24 cellular contexts compared by ENCODE assay signal in the genomic region with DNA sequence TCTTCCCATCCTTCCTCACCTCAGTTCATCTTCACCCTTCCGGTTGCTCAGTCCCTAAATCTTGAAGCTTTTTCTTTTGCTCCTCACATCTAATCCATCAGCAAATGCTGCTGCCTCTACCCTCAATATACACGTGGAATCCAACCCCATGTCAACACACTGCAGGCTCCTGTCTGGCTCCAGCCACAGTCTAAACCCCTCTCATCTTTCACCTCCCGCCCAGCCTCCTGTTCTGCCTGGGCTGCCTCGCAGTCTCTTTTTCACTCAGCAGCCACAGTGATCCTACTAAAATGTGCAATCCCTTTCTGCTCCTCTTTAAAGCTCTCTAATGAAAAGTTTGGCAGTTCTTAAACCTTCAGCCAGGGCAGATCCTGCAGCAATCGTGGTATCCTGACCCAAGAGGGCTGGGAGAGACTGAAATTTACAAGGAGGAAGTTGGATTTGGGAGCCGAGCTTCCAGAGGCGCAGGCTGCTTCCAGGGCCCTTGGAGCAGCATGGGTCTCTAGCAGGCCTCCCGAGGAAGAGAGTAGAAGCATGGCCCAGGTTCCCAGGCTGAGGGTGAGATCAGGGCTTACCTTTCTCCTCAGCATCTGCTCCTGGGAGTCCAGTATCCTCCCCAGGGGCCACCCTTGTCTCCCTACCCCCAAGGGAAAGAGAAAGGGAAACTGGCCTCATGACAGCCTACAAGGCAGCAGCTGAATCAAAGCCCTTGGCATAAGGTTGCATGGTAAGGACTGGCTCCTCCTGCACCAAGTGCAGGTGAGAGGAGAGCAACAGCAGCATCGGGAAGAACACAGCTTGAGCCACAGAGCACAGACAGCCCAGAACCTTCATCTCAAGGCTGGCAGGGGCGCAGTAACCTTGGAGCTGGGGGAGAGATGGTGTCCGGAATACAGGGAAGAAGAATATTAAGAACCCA.
DNase-seq lines count a peak whose midpoint lies in the region; ATAC-seq, FAIRE-seq and TF ChIP-seq lines count a peak whose summit lies in the region.
"Had no signal": no experiment of that assay in that cellular context is flagged by ENCODE, and none has a peak within 500 bp of the region (broad histone marks: within the 10 kb centered on the region; RNA-seq: fewer than 3 reads in every experiment).

No MANE protein-coding gene starts in this region.

- H3K4me1 Mint-ChIP-seq in WTC11: peaks cover 18% of the 10 kb centered on the region
- H3K4me1 Mint-ChIP-seq: activated CD4-positive, alpha-beta T cell treated with anti-CD3 and anti-CD28 coated beads, Interleukin-2, amount 10 ng/mL, durations not matched to agents 24 days and 14 days; activated CD8-positive, alpha-beta memory T cell treated with anti-CD3 and anti-CD28 coated beads, Interleukin-2, amount 10 ng/mL, durations not matched to agents 7 days and 5 days; activated naive CD8-positive, alpha-beta T cell treated with anti-CD3 and anti-CD28 coated beads for 36 hours; central memory CD8-positive, alpha-beta T cell had no signal

- TF ChIP-seq POLR2A in A549 (IDR thresholded peaks at IDR 0.05; ENCODE audit: low read length): no peak

- no peak for TF ChIP-seq RAD21 in A549 (conservative IDR thresholded peaks at IDR 0.05 in 1 of 2, IDR thresholded peaks at IDR 0.05 in 1 of 2)

- no peak overlapping the region for H3K4me2 ChIP-seq in A549
- H3K4me2 ChIP-seq: hepatocyte had no signal

- H3K27ac ChIP-seq in A549: no peak overlapping the region
- H3K27ac ChIP-seq: BLaER1 treated with 17β-estradiol and CSF1 and Interleukin-3, amounts not matched to agents 10 nM and 100 nM; foreskin keratinocyte; hepatocyte; HL-60; right atrium auricular region; upper lobe of right lung had no signal

- H3K36me3 Mint-ChIP-seq in WTC11: no peaks in the 10 kb centered on the region
- H3K36me3 Mint-ChIP-seq: activated CD8-positive, alpha-beta memory T cell treated with anti-CD3 and anti-CD28 coated beads, Interleukin-2, amount 10 ng/mL, durations not matched to agents 7 days and 5 days; activated naive CD8-positive, alpha-beta T cell treated with anti-CD3 and anti-CD28 coated beads for 36 hours had no signal

- no peaks in the 10 kb centered on the region for H3K9me3 Mint-ChIP-seq in WTC11
- H3K9me3 Mint-ChIP-seq: activated CD4-positive, alpha-beta T cell treated with anti-CD3 and anti-CD28 coated beads, Interleukin-2, amount 10 ng/mL, durations not matched to agents 24 days and 14 days; activated naive CD8-positive, alpha-beta T cell treated with anti-CD3 and anti-CD28 coated beads for 36 hours; activated T-helper 1 cell treated with anti-CD3 and anti-CD28 coated beads, Interleukin-12 subunit alpha, Interleukin-12 subunit beta, Interleukin-2, Interleukin-4 antibody, amounts not matched to agents 30 ng/mL and 10 ng/mL and 1 ng/mL, durations not matched to agents 14 hours and 24 hours and 36 hours; central memory CD8-positive, alpha-beta T cell had no signal

- no peaks in the 10 kb centered on the region; the same call in 1 of the 2 replicates for H3K27me3 Mint-ChIP-seq in WTC11 (ENCODE audit: low read depth)
- H3K27me3 Mint-ChIP-seq: activated CD4-positive, alpha-beta T cell treated with anti-CD3 and anti-CD28 coated beads, Interleukin-2, amount 10 ng/mL, durations not matched to agents 24 days and 14 days; activated naive CD8-positive, alpha-beta T cell treated with anti-CD3 and anti-CD28 coated beads for 36 hours had no signal

- no peak overlapping the region for H3K4me3 Mint-ChIP-seq in WTC11
- H3K4me3 Mint-ChIP-seq: activated CD4-positive, alpha-beta T cell treated with anti-CD3 and anti-CD28 coated beads, Interleukin-2, amount 10 ng/mL, durations not matched to agents 24 days and 14 days; activated CD8-positive, alpha-beta memory T cell treated with anti-CD3 and anti-CD28 coated beads, Interleukin-2, amount 10 ng/mL, durations not matched to agents 7 days and 5 days; activated naive CD8-positive, alpha-beta T cell treated with anti-CD3 and anti-CD28 coated beads for 36 hours; activated T-helper 1 cell treated with anti-CD3 and anti-CD28 coated beads, Interleukin-12 subunit alpha, Interleukin-12 subunit beta, Interleukin-2, Interleukin-4 antibody, amounts not matched to agents 30 ng/mL and 10 ng/mL and 1 ng/mL, durations not matched to agents 14 hours and 24 hours and 36 hours; central memory CD8-positive, alpha-beta T cell had no signal

- TF ChIP-seq CTCF in A549 (IDR thresholded peaks at IDR 0.05) (no peak), WTC11 (IDR thresholded peaks at IDR 0.05) (no peak), GM10248 (IDR thresholded peaks at IDR 0.05; ENCODE audit: control extremely low read depth, extremely low read depth, low read depth, missing control alignments) (no peak)

- DNase-seq in A549 (ENCODE audit: low read depth in 1 of 2, low spot score in 1 of 2) (no peak), M059J (ENCODE audit: low read depth) (peak; percentile 4), WTC11 (ENCODE audit: low spot score) (no peak), mesenteric fat pad (ENCODE audit: low spot score) (peak; percentile 53), cerebellar cortex (ENCODE audit: low spot score) (no peak), GM19238 (ENCODE audit: insufficient read length, low spot score) (no peak), GM10248 (ENCODE audit: extremely low spot score) (no peak), activated gamma-delta T cell (lab: John Stamatoyannopoulos, UW) (no peak)
- DNase-seq: activated CD4-positive, alpha-beta T cell treated with anti-CD3 and anti-CD28 coated beads, Interleukin-2, amount 10 ng/mL, durations not matched to agents 24 days and 14 days; activated CD8-positive, alpha-beta memory T cell treated with anti-CD3 and anti-CD28 coated beads, Interleukin-2, amount 10 ng/mL, durations not matched to agents 7 days and 5 days; activated naive CD8-positive, alpha-beta T cell treated with anti-CD3 and anti-CD28 coated beads for 36 hours; erythroblast; foreskin keratinocyte; NCI-H1417; NCI-H748 treated with DMSO at 0.1 percent for 48 hours; PC-3; T-helper 2 cell; upper lobe of right lung had no signal

- TF ChIP-seq EP300 in A549 (IDR thresholded peaks at IDR 0.05): no peak

- POLR2A ChIA-PET in A549 (lab: Yijun Ruan, JAX) (no interaction called here), WTC11 (lab: Charles Lee) (no interaction called here), GM10248 (lab: Yijun Ruan, JAX) (interaction anchor here (0.5 kb wide), 1 partner anchor 83 kb away, joined by 6 read pairs; no protein-coding TSS in a partner anchor)

- peak; percentile 40 to 43; a peak in 5 of 6 replicates for ATAC-seq in A549
- ATAC-seq in WTC11: peak; percentile 66
- ATAC-seq: activated CD8-positive, alpha-beta memory T cell treated with anti-CD3 and anti-CD28 coated beads, Interleukin-2, amount 10 ng/mL, durations not matched to agents 7 days and 5 days; foreskin keratinocyte; PC-3; upper lobe of right lung had no signal

- H3K27ac Mint-ChIP-seq in WTC11: no peak overlapping the region
- H3K27ac Mint-ChIP-seq: activated CD4-positive, alpha-beta T cell treated with anti-CD3 and anti-CD28 coated beads, Interleukin-2, amount 10 ng/mL, durations not matched to agents 24 days and 14 days; activated CD8-positive, alpha-beta memory T cell treated with anti-CD3 and anti-CD28 coated beads, Interleukin-2, amount 10 ng/mL, durations not matched to agents 7 days and 5 days; activated naive CD8-positive, alpha-beta T cell treated with anti-CD3 and anti-CD28 coated beads for 36 hours; activated T-helper 1 cell treated with anti-CD3 and anti-CD28 coated beads, Interleukin-12 subunit alpha, Interleukin-12 subunit beta, Interleukin-2, Interleukin-4 antibody, amounts not matched to agents 30 ng/mL and 10 ng/mL and 1 ng/mL, durations not matched to agents 14 hours and 24 hours and 36 hours had no signal

- WGBS in A549 (ENCODE audit: missing lambda C conversion rate): 54% methylated on average over 11 of the region's 11 CpGs

- H3K9me3 ChIP-seq in A549: no peaks in the 10 kb centered on the region
- H3K9me3 ChIP-seq: BLaER1 treated with 17β-estradiol and CSF1 and Interleukin-3, amounts not matched to agents 10 nM and 100 nM; right atrium auricular region; upper lobe of right lung had no signal

- H3K4me3 ChIP-seq in A549: no peak overlapping the region
- H3K4me3 ChIP-seq: BLaER1 treated with 17β-estradiol and CSF1 and Interleukin-3, amounts not matched to agents 10 nM and 100 nM; hepatocyte; right atrium auricular region; upper lobe of right lung had no signal

- no peak for FAIRE-seq in A549 (lab: Jason Lieb, UNC)

- CTCF ChIA-PET in A549 (lab: Yijun Ruan, JAX) (interaction anchor here (0.6 kb wide), 1 partner anchor 8 kb away, joined by 4 read pairs; no protein-coding TSS in a partner anchor), WTC11 (lab: Charles Lee) (interaction anchor here (0.8 to 1.5 kb wide), 3 partner anchors 15 to 317 kb away, joined by 3 to 4 read pairs (median 3); no protein-coding TSS in a partner anchor), GM10248 (lab: Yijun Ruan, JAX) (interaction anchor here (1.2 to 1.3 kb wide), 2 partner anchors 24 to 86 kb away, joined by 3 read pairs; no protein-coding TSS in a partner anchor)

- no peaks in the 10 kb centered on the region for H3K4me1 ChIP-seq in A549
- H3K4me1 ChIP-seq: right atrium auricular region, upper lobe of right lung had no signal

TF ChIP-seq in A549, 52 proteins besides CTCF, POLR2A, EP300 and RAD21:
- TF ChIP-seq NPAS2 (CRISPR knock-in tag; IDR thresholded peaks at IDR 0.05; ENCODE audit: borderline replicate concordance) (no peak), RNF2 (IDR thresholded peaks at IDR 0.05; ENCODE audit: borderline replicate concordance, low read depth) (no peak), FOXS1 (CRISPR knock-in tag; IDR thresholded peaks at IDR 0.05) (no peak)

TF ChIP-seq in WTC11, 78 proteins besides CTCF, POLR2A, EP300 and RAD21 (continues in another document):
- TF ChIP-seq NR2C2 (CRISPR knock-in tag; IDR thresholded peaks at IDR 0.05): no peak
- no peak for TF ChIP-seq ZNF317 (CRISPR knock-in tag; IDR thresholded peaks at IDR 0.05; ENCODE audit: borderline replicate concordance, low read depth)
- TF ChIP-seq CREB1 (CRISPR knock-in tag; IDR thresholded peaks at IDR 0.05): no peak
- TF ChIP-seq ZSCAN18 (CRISPR knock-in tag; IDR thresholded peaks at IDR 0.05): no peak
- no peak for TF ChIP-seq ZNF416 (CRISPR knock-in tag; IDR thresholded peaks at IDR 0.05)

Comparison
In these comparisons a context has a peak if more than half of its experiments do, and no peak if none do; other contexts are left out.
1. DNase-seq: peak in M059J (single experiment) and mesenteric fat pad (single experiment); none in A549 (0 of 2), WTC11 (single experiment), cerebellar cortex (single experiment), GM19238 (single experiment), GM10248 (single experiment) and activated gamma-delta T cell (single experiment).